1 cellular context compared by ENCODE assay signal in the genomic region with DNA sequence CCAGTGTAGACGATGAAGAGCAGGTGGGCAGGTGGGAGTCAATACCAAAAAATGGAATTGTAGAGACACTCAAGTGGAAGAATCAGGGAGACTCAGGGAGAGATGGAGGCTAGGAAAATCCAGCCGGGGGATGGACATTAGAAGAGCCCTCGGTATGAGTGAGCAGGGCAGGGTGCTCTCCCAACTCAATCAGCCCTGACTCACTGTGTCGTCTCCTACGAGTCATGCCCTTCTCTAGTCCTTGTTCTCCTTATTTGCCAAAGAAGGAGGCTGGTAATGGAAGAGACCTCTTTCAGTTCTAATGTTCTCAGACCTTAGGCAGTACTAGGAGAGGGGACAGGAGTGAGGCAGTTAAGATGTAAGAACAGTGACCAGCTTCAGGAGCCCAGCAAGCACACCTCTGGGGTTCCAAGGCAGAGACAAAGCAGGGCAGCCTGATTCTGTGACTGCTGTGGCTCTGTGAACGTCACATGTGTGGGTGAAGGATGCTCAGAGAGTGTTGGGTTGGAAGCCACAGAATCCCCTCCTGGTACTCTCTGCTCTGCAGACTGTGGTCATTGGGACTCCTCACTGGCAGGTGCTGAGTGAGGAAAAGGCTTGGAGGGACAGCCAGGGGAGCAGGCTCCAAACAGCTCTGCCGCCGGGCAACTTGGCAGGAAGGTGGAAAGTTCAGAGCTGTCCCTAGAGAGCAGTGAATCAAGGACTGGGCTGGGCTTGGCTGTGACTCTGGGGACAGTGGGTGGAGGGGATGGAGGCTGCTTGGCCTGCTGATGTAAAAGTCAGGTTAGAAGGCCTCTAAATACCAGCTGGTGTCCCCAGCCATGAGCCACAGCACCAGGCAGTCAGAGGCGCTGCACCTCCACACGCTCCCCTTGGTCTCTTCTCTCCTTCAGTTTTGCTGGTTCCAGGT.
TF ChIP-seq lines count a peak whose summit lies in the region.

No MANE protein-coding gene starts in this region.

TF ChIP-seq in H1, 55 proteins besides CTCF, POLR2A, EP300 and RAD21:
- TF ChIP-seq SAP30 (IDR thresholded peaks at IDR 0.05; ENCODE audit: insufficient read depth, insufficient replicate concordance, low read length), result no peak
- no peak for TF ChIP-seq SUZ12 (IDR thresholded peaks at IDR 0.05; ENCODE audit: low read length)
- TF ChIP-seq SP4 (IDR thresholded peaks at IDR 0.05; ENCODE audit: low read length), result no peak
- TF ChIP-seq RNF2 (IDR thresholded peaks at IDR 0.05; ENCODE audit: borderline replicate concordance, low read depth, low read length, missing control alignments, poor library complexity, severe bottlenecking), result no peak
